Comparison of ENCODE assay signal across 22 cellular contexts in genomic region chr9:105932276-105932675, GRCh38.
"Had no signal": no experiment of that assay in that cellular context is flagged by ENCODE, and none has a peak within 500 bp of the region (broad histone marks: within the 10 kb centered on the region; RNA-seq: fewer than 3 reads in every experiment).

No MANE protein-coding gene starts in this region.

- H3K4me1 Mint-ChIP-seq: activated CD4-positive, alpha-beta T cell treated with anti-CD3 and anti-CD28 coated beads, Interleukin-2, amount 10 ng/mL, durations not matched to agents 7 days and 5 days; activated naive CD8-positive, alpha-beta T cell treated with anti-CD3 and anti-CD28 coated beads, Interleukin-2, amount 50 U/mL, for 24 hours had no signal

- H3K27me3 ChIP-seq: SJCRH30 had no signal

- H3K4me3 Mint-ChIP-seq: activated CD4-positive, alpha-beta memory T cell treated with anti-CD3 and anti-CD28 coated beads for 36 hours; activated CD4-positive, alpha-beta T cell treated with anti-CD3 and anti-CD28 coated beads, Interleukin-2, amount 10 ng/mL, durations not matched to agents 7 days and 5 days; activated naive CD8-positive, alpha-beta T cell treated with anti-CD3 and anti-CD28 coated beads, Interleukin-2, amount 50 U/mL, for 24 hours; activated T-cell treated with anti-CD3 and anti-CD28 coated beads, Interleukin-2, amount 50 U/mL, for 4 hours had no signal

- H3K27me3 Mint-ChIP-seq: activated CD4-positive, alpha-beta memory T cell treated with anti-CD3 and anti-CD28 coated beads for 36 hours; activated CD4-positive, alpha-beta T cell treated with anti-CD3 and anti-CD28 coated beads, Interleukin-2, amount 10 ng/mL, durations not matched to agents 7 days and 5 days; activated naive CD8-positive, alpha-beta T cell treated with anti-CD3 and anti-CD28 coated beads, Interleukin-2, amount 50 U/mL, for 24 hours had no signal

- ATAC-seq: activated naive CD4-positive, alpha-beta T cell treated with anti-CD3 and anti-CD28 coated beads, Interleukin-2, amount 50 U/mL, for 72 hours; activated naive CD8-positive, alpha-beta T cell treated with anti-CD3 and anti-CD28 coated beads, Interleukin-2, amount 50 U/mL, for 24 hours; activated T-cell treated with anti-CD3 and anti-CD28 coated beads, Interleukin-2, amount 50 U/mL, for 4 hours had no signal

- H3K36me3 Mint-ChIP-seq: activated CD4-positive, alpha-beta memory T cell treated with anti-CD3 and anti-CD28 coated beads for 36 hours had no signal

- H3K27ac ChIP-seq: SJCRH30, VCaP had no signal

- H3K27ac Mint-ChIP-seq: activated CD4-positive, alpha-beta memory T cell treated with anti-CD3 and anti-CD28 coated beads for 36 hours; activated CD4-positive, alpha-beta T cell treated with anti-CD3 and anti-CD28 coated beads, Interleukin-2, amount 10 ng/mL, durations not matched to agents 7 days and 5 days; activated naive CD4-positive, alpha-beta T cell treated with anti-CD3 and anti-CD28 coated beads, Interleukin-2, amount 50 U/mL, for 72 hours; activated naive CD8-positive, alpha-beta T cell treated with anti-CD3 and anti-CD28 coated beads, Interleukin-2, amount 50 U/mL, for 24 hours had no signal

- DNase-seq: activated CD4-positive, alpha-beta memory T cell treated with anti-CD3 and anti-CD28 coated beads for 36 hours; activated CD4-positive, alpha-beta T cell treated with anti-CD3 and anti-CD28 coated beads, Interleukin-2, amount 10 ng/mL, durations not matched to agents 7 days and 5 days; activated CD4-positive, CD25-positive, alpha-beta regulatory T cell; activated CD8-positive, alpha-beta memory T cell treated with anti-CD3 and anti-CD28 coated beads for 24 hours; activated effector memory CD4-positive, alpha-beta T cell treated with anti-CD3 and anti-CD28 coated beads, Interleukin-2, amount 50 U/mL, for 16 hours; activated naive CD4-positive, alpha-beta T cell treated with Interleukin-2 at 50 U/mL for 16 hours; activated naive CD8-positive, alpha-beta T cell treated with anti-CD3 and anti-CD28 coated beads, Interleukin-2, amount 50 U/mL, for 24 hours; activated T-cell treated with anti-CD3 and anti-CD28 coated beads, Interleukin-2, amount 50 U/mL, for 4 hours; amniotic stem cell; Kasumi-1; KBM-7; NCI-H1105 treated with DMSO at 0.1 percent for 48 hours; NCI-H1436 treated with DMSO at 0.1 percent for 48 hours; NCI-H187; NCI-H446 treated with DMSO at 0.1 percent for 48 hours; NCI-H524 treated with DMSO at 0.1 percent for 48 hours; NCI-H82; SJCRH30; SK-N-SH; T-helper 1 cell had no signal
